1 cellular context compared by ENCODE assay signal in genomic region chr17:5592382-5592781, GRCh38.
TF ChIP-seq lines count a peak whose summit lies in the region.

No MANE protein-coding gene starts in this region.

TF ChIP-seq in IMR-90, 13 proteins besides CTCF, POLR2A, EP300 and RAD21:
- peak; percentile 68 for TF ChIP-seq SMC3 (IDR thresholded peaks at IDR 0.05; ENCODE audit: low read depth, low read length)
- TF ChIP-seq CEBPB (IDR thresholded peaks at IDR 0.05; ENCODE audit: low read depth, low read length) = no peak
